In the genomic region with DNA sequence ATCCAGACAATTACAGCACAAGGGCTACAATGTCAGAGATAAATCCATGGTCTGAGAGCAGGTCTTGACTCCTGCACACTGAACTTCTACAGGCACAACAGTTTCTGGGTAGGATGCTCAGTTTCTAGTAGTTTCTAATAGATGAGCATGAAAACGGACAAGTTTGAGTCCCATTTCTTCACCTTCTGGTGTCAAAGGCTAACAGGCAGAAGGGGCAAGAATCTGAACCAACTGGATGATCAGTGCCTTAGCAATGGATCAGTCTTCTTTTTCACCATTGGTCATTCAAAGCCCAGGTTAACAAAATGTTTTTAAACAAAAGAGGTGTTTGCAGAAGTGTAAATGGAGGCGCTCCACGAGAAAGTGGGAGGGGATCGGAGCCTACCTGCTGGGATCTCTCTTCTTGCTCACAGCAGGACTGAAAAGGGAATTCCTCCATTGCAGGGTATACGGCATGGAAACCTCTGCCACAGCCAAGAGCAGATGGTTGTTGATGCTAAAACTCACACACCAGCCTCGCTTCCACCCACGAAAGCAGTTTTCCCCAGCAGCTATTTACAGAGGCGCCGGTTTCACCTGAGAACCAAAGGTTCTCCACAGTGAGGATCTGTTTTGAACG, we compare ENCODE assay signal across 1 cellular context.
TF ChIP-seq lines count a peak whose summit lies in the region.

No MANE protein-coding gene starts in this region.

TF ChIP-seq in WTC11, 78 proteins besides CTCF, POLR2A, EP300 and RAD21 (continued from another document):
- TF ChIP-seq, protein P1, sequence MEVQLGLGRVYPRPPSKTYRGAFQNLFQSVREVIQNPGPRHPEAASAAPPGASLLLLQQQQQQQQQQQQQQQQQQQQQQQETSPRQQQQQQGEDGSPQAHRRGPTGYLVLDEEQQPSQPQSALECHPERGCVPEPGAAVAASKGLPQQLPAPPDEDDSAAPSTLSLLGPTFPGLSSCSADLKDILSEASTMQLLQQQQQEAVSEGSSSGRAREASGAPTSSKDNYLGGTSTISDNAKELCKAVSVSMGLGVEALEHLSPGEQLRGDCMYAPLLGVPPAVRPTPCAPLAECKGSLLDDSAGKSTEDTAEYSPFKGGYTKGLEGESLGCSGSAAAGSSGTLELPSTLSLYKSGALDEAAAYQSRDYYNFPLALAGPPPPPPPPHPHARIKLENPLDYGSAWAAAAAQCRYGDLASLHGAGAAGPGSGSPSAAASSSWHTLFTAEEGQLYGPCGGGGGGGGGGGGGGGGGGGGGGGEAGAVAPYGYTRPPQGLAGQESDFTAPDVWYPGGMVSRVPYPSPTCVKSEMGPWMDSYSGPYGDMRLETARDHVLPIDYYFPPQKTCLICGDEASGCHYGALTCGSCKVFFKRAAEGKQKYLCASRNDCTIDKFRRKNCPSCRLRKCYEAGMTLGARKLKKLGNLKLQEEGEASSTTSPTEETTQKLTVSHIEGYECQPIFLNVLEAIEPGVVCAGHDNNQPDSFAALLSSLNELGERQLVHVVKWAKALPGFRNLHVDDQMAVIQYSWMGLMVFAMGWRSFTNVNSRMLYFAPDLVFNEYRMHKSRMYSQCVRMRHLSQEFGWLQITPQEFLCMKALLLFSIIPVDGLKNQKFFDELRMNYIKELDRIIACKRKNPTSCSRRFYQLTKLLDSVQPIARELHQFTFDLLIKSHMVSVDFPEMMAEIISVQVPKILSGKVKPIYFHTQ (CRISPR knock-in tag; IDR thresholded peaks at IDR 0.05) = no peak
- peak; percentile 41; the same call in 1 of the 2 replicates for TF ChIP-seq FOXK1 (CRISPR knock-in tag; IDR thresholded peaks at IDR 0.05)
- TF ChIP-seq, protein P2, sequence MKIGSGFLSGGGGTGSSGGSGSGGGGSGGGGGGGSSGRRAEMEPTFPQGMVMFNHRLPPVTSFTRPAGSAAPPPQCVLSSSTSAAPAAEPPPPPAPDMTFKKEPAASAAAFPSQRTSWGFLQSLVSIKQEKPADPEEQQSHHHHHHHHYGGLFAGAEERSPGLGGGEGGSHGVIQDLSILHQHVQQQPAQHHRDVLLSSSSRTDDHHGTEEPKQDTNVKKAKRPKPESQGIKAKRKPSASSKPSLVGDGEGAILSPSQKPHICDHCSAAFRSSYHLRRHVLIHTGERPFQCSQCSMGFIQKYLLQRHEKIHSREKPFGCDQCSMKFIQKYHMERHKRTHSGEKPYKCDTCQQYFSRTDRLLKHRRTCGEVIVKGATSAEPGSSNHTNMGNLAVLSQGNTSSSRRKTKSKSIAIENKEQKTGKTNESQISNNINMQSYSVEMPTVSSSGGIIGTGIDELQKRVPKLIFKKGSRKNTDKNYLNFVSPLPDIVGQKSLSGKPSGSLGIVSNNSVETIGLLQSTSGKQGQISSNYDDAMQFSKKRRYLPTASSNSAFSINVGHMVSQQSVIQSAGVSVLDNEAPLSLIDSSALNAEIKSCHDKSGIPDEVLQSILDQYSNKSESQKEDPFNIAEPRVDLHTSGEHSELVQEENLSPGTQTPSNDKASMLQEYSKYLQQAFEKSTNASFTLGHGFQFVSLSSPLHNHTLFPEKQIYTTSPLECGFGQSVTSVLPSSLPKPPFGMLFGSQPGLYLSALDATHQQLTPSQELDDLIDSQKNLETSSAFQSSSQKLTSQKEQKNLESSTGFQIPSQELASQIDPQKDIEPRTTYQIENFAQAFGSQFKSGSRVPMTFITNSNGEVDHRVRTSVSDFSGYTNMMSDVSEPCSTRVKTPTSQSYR (CRISPR knock-in tag; IDR thresholded peaks at IDR 0.05) = no peak
- no peak for TF ChIP-seq RELA (CRISPR knock-in tag; IDR thresholded peaks at IDR 0.05; ENCODE audit: borderline replicate concordance)
TF ChIP-seq in WTC11: peak in this region for 4.
